ENCODE assay signal across 7 cellular contexts in genomic region chr11:124633355-124633754, GRCh38. TPM values are rescaled to one million over a fixed set of nuclear protein-coding genes. Genes with fewer than 3 reads are reported as not detected.
DNase-seq lines count a peak whose midpoint lies in the region; ATAC-seq and TF ChIP-seq lines count a peak whose summit lies in the region.
"Had no signal": no experiment of that assay in that cellular context is flagged by ENCODE, and none has a peak within 500 bp of the region (broad histone marks: within the 10 kb centered on the region; RNA-seq: fewer than 3 reads in every experiment).

No MANE protein-coding gene starts in this region.

- H3K9me3 ChIP-seq in ovary: no peaks in the 10 kb centered on the region

- 89 to 90% (median 90%) methylated on average over 1 of the region's 1 CpG for WGBS in ovary, 3 donors

- peak; percentile 43 for TF ChIP-seq CTCF in AG09309 (IDR thresholded peaks at IDR 0.05; ENCODE audit: control insufficient read depth, insufficient read depth, low read depth, low read length, missing control alignments)
- peak; percentile 61 for TF ChIP-seq CTCF in LNCAP (IDR thresholded peaks at IDR 0.05)
- peak; percentile 45 for TF ChIP-seq CTCF in epithelial cell of esophagus (IDR thresholded peaks at IDR 0.05; ENCODE audit: insufficient read depth, low read depth, low read length, missing control alignments)
- no peak for TF ChIP-seq CTCF in ovary (IDR thresholded peaks at IDR 0.05)

- H3K4me3 ChIP-seq in AG09309 (ENCODE audit: control insufficient read depth, low read depth, low read length): no peak overlapping the region
- H3K4me3 ChIP-seq in epithelial cell of esophagus (ENCODE audit: low read length): no peak overlapping the region
- H3K4me3 ChIP-seq in ovary: no peak overlapping the region

- no peaks in the 10 kb centered on the region for H3K4me1 ChIP-seq in ovary (ENCODE audit: insufficient read depth)

- no peak for TF ChIP-seq EP300 in ovary (IDR thresholded peaks at IDR 0.05)

- no peaks in the 10 kb centered on the region for H3K27me3 ChIP-seq in ovary

- no peak for TF ChIP-seq POLR2A in ovary (IDR thresholded peaks at IDR 0.05)

- intact Hi-C loops in ovary (cut with DNase I): no loop called here

- H3K27ac ChIP-seq in ovary: no peak overlapping the region

- DNase-seq in AG09309 (ENCODE audit: low read depth): no peak
- DNase-seq in epithelial cell of esophagus (ENCODE audit: low read depth): no peak
- no peak for DNase-seq in UCSD-AML1 (lab: John Stamatoyannopoulos, UW; ENCODE audit: unreplicated experiment)
- DNase-seq in ovary: no peak

- H3K36me3 ChIP-seq in ovary: no peaks in the 10 kb centered on the region

- ATAC-seq in HG02678 (IDR thresholded peaks at IDR 0.05; ENCODE audit: unreplicated experiment): no peak

RNA-seq across cellular contexts. Expression of gene TBRG1, which starts 10.7 kb away (rescaled TPM):
- total RNA-seq in ovary: 10 to 100 TPM; 15.0 to 41.4 (median 24.2) TPM
- 10 to 100 TPM; 20.4 to 27.4 TPM for polyA plus RNA-seq in ovary

RNA-seq across cellular contexts. Expression of gene PANX3, which starts 22.1 kb away (rescaled TPM):
- total RNA-seq in ovary: not detected
- not detected for polyA plus RNA-seq in ovary
- total RNA-seq: mononuclear cell had no signal

RNA-seq across cellular contexts. Expression of gene SIAE, which starts 40.2 kb away (rescaled TPM):
- total RNA-seq in ovary: 10 to 100 TPM in 3 of 7 donors, 1 to 10 TPM in 4; 2.3 to 14.7 (median 8.1) TPM
- polyA plus RNA-seq in ovary: 10 to 100 TPM in 1 of 2 donors, 1 to 10 TPM in 1; 5.1 to 18.8 TPM

RNA-seq across cellular contexts. Expression of gene SPA17, which starts 40.3 kb away (rescaled TPM):
- total RNA-seq in ovary: 10 to 100 TPM in 1 of 7 donors, 1 to 10 TPM in 6; 1.3 to 30.1 (median 3.0) TPM
- polyA plus RNA-seq in ovary: 10 to 100 TPM in 1 of 2 donors, 1 to 10 TPM in 1; 2.3 to 10.4 TPM

Comparison
In these comparisons a context has a peak if more than half of its experiments do, and no peak if none do; other contexts are left out.
1. CTCF ChIP-seq: peak in AG09309 (single experiment), LNCAP (single experiment) and epithelial cell of esophagus (single experiment); none in ovary (0 of 3).